ENCODE assay signal across 15 cellular contexts in genomic region chr4:135917016-135917415, GRCh38.
DNase-seq lines count a peak whose midpoint lies in the region; ATAC-seq and TF ChIP-seq lines count a peak whose summit lies in the region.
"Had no signal": no experiment of that assay in that cellular context is flagged by ENCODE, and none has a peak within 500 bp of the region (broad histone marks: within the 10 kb centered on the region; RNA-seq: fewer than 3 reads in every experiment).

No MANE protein-coding gene starts in this region.

- TF ChIP-seq POLR2A in uterus (IDR thresholded peaks at IDR 0.05) = no peak

- intact Hi-C loops in uterus (cut with DNase I; ENCODE audit: low total_unique reads) = no loop called here

- DNase-seq in GM23248 (peak; percentile 0), NCI-H446 treated with DMSO at 0.1 percent for 48 hours (lab: John Stamatoyannopoulos, UW) (peak; percentile 55), brain pericyte (ENCODE audit: low read depth, low spot score) (peak; percentile 5), foreskin fibroblast (peak; percentile 1 to 20), uterus (no peak), activated gamma-delta T cell treated with Interleukin-2 at 50 U/mL for 16 hours (no peak)
- no peak for DNase-seq in activated effector memory CD4-positive, alpha-beta T cell treated with anti-CD3 and anti-CD28 coated beads, Interleukin-2, amount 50 U/mL, for 16 hours
- DNase-seq: ACHN; BE2C; CD4-positive, alpha-beta memory T cell; DND-41; H9; NCI-H1436 treated with DMSO at 0.1 percent for 48 hours; NCI-H774 had no signal

- 0 to 6% methylated on average over 1 of the region's 1 CpG for WGBS in GM23248 (ENCODE audit: low coverage in 1 of 2, low lambda C conversion rate in 2 of 2, missing lambda C conversion rate in 2 of 2), 2 experiments

- no peaks in the 10 kb centered on the region for H4K20me1 ChIP-seq in GM23248 (ENCODE audit: insufficient read depth)

- no peak overlapping the region for H3K4me2 ChIP-seq in GM23248 (ENCODE audit: unreplicated experiment)

- no peak for ATAC-seq in HG02970 (IDR thresholded peaks at IDR 0.05; ENCODE audit: low FRiP score, unreplicated experiment)

- no peak overlapping the region for H2AFZ ChIP-seq in GM23248

- in situ Hi-C loops in GM23248 (cut with MboI) = no loop called here

- H3K27ac ChIP-seq in GM23248 = no peak overlapping the region
- no peak overlapping the region for H3K27ac ChIP-seq in uterus

- H3K36me3 ChIP-seq in GM23248 (ENCODE audit: low read depth) (no peaks in the 10 kb centered on the region), uterus (no peaks in the 10 kb centered on the region)
- H3K36me3 ChIP-seq: BE2C had no signal

- H3K4me1 ChIP-seq in GM23248 (ENCODE audit: insufficient read depth) = no peaks in the 10 kb centered on the region
- no peaks in the 10 kb centered on the region for H3K4me1 ChIP-seq in uterus
- H3K4me1 ChIP-seq: BE2C had no signal

- TF ChIP-seq CTCF in foreskin fibroblast (IDR thresholded peaks at IDR 0.05; ENCODE audit: low read depth, low read length) (no peak), uterus (IDR thresholded peaks at IDR 0.05) (no peak)

- H3K4me3 ChIP-seq in GM23248 (no peak overlapping the region), foreskin fibroblast (ENCODE audit: low read depth in 1 of 2, low read length in 2 of 2) (no peak overlapping the region), uterus (no peak overlapping the region)

- no peaks in the 10 kb centered on the region for H3K27me3 ChIP-seq in GM23248 (replicated peaks; ENCODE audit: insufficient read depth)
- H3K27me3 ChIP-seq in uterus = no peaks in the 10 kb centered on the region
- H3K27me3 ChIP-seq: BE2C had no signal

- H3K9me2 ChIP-seq in GM23248 (ENCODE audit: insufficient read depth) = no peaks in the 10 kb centered on the region

- H3K9ac ChIP-seq in GM23248 = no peak overlapping the region

- no peaks in the 10 kb centered on the region for H3K79me2 ChIP-seq in GM23248 (ENCODE audit: insufficient read depth)

- no peaks in the 10 kb centered on the region for H3F3A ChIP-seq in GM23248 (ENCODE audit: insufficient read depth)

- H3K9me3 ChIP-seq in GM23248 (ENCODE audit: low read depth) (no peaks in the 10 kb centered on the region), uterus (no peaks in the 10 kb centered on the region)
- H3K9me3 ChIP-seq: BE2C had no signal

Comparison
In these comparisons a context has a peak if more than half of its experiments do, and no peak if none do; other contexts are left out.
1. DNase-seq: peak in GM23248 (single experiment), NCI-H446 treated with DMSO at 0.1 percent for 48 hours (single experiment), brain pericyte (single experiment) and foreskin fibroblast (2 of 2); none in activated effector memory CD4-positive, alpha-beta T cell treated with anti-CD3 and anti-CD28 coated beads, Interleukin-2, amount 50 U/mL, for 16 hours (single experiment), uterus (0 of 2) and activated gamma-delta T cell treated with Interleukin-2 at 50 U/mL for 16 hours (single experiment).